2 cellular contexts compared by ENCODE assay signal in the genomic region with DNA sequence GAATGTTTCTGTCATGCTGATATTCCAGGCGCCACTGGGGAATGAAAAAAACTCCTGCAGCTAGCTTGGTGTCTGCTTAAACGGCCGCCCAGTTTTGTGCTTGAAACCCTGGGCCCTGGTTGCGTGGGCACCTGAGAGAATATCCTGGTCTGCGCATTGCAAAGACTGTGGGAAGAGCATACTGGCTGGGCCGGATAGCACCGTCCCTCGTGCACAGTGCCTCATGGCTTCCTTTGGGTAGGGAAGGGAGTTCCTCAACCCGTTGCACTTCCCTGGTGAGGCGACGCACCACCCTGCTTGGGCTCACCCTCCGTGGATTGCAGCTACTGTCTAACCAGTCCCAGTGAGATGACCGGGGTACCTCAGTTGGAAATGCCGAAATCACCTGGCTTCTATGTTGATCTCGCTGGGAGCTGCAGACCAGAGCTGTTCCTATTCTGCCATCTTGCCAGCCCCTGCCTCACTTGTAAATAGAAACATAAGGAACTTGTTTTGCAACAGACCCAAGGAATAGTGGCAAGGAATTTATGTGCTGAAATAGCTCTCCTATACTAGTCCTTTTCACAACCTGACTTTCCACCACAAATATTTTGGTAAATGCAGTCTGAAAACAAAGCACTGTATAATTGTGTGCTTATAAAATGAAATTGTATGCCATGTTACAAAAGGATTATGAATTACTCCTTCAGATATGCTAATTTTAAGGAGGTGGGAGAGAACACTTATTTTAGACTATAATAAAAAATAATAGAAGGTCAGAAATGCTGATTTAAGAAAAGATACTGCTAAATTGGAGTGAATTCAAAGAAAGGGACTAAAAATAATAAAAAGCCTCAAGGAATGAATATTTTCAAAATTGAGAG.
TF ChIP-seq lines count a peak whose summit lies in the region.

No MANE protein-coding gene starts in this region.

TF ChIP-seq in GM23338, 12 proteins besides CTCF, POLR2A, EP300 and RAD21:
- TF ChIP-seq ZNF331 (CRISPR knock-in tag; IDR thresholded peaks at IDR 0.05; ENCODE audit: low read depth) (no peak), EZH2 (IDR thresholded peaks at IDR 0.05; ENCODE audit: low read depth, unreplicated experiment) (no peak), STAT1 (IDR thresholded peaks at IDR 0.05; ENCODE audit: unreplicated experiment) (no peak), NANOG (IDR thresholded peaks at IDR 0.05; ENCODE audit: borderline replicate concordance) (no peak), ZNF114 (CRISPR knock-in tag; IDR thresholded peaks at IDR 0.05) (no peak), EZH2phosphoT487 (IDR thresholded peaks at IDR 0.05; ENCODE audit: unreplicated experiment) (no peak), POLR2AphosphoS5 (IDR thresholded peaks at IDR 0.05; ENCODE audit: low read depth) (no peak)
- TF ChIP-seq, protein P1, sequence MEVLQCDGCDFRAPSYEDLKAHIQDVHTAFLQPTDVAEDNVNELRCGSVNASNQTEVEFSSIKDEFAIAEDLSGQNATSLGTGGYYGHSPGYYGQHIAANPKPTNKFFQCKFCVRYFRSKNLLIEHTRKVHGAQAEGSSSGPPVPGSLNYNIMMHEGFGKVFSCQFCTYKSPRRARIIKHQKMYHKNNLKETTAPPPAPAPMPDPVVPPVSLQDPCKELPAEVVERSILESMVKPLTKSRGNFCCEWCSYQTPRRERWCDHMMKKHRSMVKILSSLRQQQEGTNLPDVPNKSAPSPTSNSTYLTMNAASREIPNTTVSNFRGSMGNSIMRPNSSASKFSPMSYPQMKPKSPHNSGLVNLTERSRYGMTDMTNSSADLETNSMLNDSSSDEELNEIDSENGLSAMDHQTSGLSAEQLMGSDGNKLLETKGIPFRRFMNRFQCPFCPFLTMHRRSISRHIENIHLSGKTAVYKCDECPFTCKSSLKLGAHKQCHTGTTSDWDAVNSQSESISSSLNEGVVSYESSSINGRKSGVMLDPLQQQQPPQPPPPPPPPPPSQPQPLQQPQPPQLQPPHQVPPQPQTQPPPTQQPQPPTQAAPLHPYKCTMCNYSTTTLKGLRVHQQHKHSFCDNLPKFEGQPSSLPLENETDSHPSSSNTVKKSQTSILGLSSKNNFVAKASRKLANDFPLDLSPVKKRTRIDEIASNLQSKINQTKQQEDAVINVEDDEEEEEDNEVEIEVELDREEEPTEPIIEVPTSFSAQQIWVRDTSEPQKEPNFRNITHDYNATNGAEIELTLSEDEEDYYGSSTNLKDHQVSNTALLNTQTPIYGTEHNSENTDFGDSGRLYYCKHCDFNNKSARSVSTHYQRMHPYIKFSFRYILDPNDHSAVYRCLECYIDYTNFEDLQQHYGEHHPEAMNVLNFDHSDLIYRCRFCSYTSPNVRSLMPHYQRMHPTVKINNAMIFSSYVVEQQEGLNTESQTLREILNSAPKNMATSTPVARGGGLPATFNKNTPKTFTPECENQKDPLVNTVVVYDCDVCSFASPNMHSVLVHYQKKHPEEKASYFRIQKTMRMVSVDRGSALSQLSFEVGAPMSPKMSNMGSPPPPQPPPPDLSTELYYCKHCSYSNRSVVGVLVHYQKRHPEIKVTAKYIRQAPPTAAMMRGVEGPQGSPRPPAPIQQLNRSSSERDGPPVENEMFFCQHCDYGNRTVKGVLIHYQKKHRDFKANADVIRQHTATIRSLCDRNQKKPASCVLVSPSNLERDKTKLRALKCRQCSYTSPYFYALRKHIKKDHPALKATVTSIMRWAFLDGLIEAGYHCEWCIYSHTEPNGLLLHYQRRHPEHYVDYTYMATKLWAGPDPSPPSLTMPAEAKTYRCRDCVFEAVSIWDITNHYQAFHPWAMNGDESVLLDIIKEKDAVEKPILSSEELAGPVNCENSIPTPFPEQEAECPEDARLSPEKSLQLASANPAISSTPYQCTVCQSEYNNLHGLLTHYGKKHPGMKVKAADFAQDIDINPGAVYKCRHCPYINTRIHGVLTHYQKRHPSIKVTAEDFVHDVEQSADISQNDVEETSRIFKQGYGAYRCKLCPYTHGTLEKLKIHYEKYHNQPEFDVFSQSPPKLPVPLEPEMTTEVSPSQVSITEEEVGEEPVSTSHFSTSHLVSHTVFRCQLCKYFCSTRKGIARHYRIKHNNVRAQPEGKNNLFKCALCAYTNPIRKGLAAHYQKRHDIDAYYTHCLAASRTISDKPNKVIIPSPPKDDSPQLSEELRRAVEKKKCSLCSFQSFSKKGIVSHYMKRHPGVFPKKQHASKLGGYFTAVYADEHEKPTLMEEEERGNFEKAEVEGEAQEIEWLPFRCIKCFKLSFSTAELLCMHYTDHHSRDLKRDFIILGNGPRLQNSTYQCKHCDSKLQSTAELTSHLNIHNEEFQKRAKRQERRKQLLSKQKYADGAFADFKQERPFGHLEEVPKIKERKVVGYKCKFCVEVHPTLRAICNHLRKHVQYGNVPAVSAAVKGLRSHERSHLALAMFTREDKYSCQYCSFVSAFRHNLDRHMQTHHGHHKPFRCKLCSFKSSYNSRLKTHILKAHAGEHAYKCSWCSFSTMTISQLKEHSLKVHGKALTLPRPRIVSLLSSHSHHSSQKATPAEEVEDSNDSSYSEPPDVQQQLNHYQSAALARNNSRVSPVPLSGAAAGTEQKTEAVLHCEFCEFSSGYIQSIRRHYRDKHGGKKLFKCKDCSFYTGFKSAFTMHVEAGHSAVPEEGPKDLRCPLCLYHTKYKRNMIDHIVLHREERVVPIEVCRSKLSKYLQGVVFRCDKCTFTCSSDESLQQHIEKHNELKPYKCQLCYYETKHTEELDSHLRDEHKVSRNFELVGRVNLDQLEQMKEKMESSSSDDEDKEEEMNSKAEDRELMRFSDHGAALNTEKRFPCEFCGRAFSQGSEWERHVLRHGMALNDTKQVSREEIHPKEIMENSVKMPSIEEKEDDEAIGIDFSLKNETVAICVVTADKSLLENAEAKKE (CRISPR knock-in tag; IDR thresholded peaks at IDR 0.05), result no peak

TF ChIP-seq in H1, 55 proteins besides CTCF, POLR2A, EP300 and RAD21:
- TF ChIP-seq HDAC6 (IDR thresholded peaks at IDR 0.05; ENCODE audit: low read depth, low read length) (no peak), HDAC2 (IDR thresholded peaks at IDR 0.05; ENCODE audit: borderline replicate concordance in 1 of 2, low read depth in 2 of 2, low read length in 2 of 2) (no peak), SIN3A (conservative IDR thresholded peaks at IDR 0.05 in 1 of 2, IDR thresholded peaks at IDR 0.05 in 1 of 2; ENCODE audit: low read depth in 1 of 2, low read length in 2 of 2) (no peak), GABPA (IDR thresholded peaks at IDR 0.05; ENCODE audit: borderline replicate concordance, insufficient read depth, low read length) (no peak), GTF2F1 (IDR thresholded peaks at IDR 0.05; ENCODE audit: borderline replicate concordance, low read depth, low read length) (no peak), SIX5 (IDR thresholded peaks at IDR 0.05; ENCODE audit: low read depth, low read length) (no peak), NRF1 (IDR thresholded peaks at IDR 0.05; ENCODE audit: low read depth, low read length) (no peak), CBX5 (IDR thresholded peaks at IDR 0.05; ENCODE audit: low read depth, low read length) (no peak), RBBP5 (IDR thresholded peaks at IDR 0.05; ENCODE audit: borderline replicate concordance, low read depth, low read length) (no peak), ZNF274 (IDR thresholded peaks at IDR 0.05; ENCODE audit: borderline replicate concordance, extremely low read depth, low read length) (no peak), SP1 (IDR thresholded peaks at IDR 0.05; ENCODE audit: low read depth, low read length) (no peak), EGR1 (IDR thresholded peaks at IDR 0.05; ENCODE audit: borderline replicate concordance, low read depth, low read length) (no peak), TBP (IDR thresholded peaks at IDR 0.05; ENCODE audit: low read depth, low read length) (no peak)
- TF ChIP-seq, protein P2, sequence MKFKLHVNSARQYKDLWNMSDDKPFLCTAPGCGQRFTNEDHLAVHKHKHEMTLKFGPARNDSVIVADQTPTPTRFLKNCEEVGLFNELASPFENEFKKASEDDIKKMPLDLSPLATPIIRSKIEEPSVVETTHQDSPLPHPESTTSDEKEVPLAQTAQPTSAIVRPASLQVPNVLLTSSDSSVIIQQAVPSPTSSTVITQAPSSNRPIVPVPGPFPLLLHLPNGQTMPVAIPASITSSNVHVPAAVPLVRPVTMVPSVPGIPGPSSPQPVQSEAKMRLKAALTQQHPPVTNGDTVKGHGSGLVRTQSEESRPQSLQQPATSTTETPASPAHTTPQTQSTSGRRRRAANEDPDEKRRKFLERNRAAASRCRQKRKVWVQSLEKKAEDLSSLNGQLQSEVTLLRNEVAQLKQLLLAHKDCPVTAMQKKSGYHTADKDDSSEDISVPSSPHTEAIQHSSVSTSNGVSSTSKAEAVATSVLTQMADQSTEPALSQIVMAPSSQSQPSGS (IDR thresholded peaks at IDR 0.05; ENCODE audit: low read length), result no peak
- TF ChIP-seq, protein P3, sequence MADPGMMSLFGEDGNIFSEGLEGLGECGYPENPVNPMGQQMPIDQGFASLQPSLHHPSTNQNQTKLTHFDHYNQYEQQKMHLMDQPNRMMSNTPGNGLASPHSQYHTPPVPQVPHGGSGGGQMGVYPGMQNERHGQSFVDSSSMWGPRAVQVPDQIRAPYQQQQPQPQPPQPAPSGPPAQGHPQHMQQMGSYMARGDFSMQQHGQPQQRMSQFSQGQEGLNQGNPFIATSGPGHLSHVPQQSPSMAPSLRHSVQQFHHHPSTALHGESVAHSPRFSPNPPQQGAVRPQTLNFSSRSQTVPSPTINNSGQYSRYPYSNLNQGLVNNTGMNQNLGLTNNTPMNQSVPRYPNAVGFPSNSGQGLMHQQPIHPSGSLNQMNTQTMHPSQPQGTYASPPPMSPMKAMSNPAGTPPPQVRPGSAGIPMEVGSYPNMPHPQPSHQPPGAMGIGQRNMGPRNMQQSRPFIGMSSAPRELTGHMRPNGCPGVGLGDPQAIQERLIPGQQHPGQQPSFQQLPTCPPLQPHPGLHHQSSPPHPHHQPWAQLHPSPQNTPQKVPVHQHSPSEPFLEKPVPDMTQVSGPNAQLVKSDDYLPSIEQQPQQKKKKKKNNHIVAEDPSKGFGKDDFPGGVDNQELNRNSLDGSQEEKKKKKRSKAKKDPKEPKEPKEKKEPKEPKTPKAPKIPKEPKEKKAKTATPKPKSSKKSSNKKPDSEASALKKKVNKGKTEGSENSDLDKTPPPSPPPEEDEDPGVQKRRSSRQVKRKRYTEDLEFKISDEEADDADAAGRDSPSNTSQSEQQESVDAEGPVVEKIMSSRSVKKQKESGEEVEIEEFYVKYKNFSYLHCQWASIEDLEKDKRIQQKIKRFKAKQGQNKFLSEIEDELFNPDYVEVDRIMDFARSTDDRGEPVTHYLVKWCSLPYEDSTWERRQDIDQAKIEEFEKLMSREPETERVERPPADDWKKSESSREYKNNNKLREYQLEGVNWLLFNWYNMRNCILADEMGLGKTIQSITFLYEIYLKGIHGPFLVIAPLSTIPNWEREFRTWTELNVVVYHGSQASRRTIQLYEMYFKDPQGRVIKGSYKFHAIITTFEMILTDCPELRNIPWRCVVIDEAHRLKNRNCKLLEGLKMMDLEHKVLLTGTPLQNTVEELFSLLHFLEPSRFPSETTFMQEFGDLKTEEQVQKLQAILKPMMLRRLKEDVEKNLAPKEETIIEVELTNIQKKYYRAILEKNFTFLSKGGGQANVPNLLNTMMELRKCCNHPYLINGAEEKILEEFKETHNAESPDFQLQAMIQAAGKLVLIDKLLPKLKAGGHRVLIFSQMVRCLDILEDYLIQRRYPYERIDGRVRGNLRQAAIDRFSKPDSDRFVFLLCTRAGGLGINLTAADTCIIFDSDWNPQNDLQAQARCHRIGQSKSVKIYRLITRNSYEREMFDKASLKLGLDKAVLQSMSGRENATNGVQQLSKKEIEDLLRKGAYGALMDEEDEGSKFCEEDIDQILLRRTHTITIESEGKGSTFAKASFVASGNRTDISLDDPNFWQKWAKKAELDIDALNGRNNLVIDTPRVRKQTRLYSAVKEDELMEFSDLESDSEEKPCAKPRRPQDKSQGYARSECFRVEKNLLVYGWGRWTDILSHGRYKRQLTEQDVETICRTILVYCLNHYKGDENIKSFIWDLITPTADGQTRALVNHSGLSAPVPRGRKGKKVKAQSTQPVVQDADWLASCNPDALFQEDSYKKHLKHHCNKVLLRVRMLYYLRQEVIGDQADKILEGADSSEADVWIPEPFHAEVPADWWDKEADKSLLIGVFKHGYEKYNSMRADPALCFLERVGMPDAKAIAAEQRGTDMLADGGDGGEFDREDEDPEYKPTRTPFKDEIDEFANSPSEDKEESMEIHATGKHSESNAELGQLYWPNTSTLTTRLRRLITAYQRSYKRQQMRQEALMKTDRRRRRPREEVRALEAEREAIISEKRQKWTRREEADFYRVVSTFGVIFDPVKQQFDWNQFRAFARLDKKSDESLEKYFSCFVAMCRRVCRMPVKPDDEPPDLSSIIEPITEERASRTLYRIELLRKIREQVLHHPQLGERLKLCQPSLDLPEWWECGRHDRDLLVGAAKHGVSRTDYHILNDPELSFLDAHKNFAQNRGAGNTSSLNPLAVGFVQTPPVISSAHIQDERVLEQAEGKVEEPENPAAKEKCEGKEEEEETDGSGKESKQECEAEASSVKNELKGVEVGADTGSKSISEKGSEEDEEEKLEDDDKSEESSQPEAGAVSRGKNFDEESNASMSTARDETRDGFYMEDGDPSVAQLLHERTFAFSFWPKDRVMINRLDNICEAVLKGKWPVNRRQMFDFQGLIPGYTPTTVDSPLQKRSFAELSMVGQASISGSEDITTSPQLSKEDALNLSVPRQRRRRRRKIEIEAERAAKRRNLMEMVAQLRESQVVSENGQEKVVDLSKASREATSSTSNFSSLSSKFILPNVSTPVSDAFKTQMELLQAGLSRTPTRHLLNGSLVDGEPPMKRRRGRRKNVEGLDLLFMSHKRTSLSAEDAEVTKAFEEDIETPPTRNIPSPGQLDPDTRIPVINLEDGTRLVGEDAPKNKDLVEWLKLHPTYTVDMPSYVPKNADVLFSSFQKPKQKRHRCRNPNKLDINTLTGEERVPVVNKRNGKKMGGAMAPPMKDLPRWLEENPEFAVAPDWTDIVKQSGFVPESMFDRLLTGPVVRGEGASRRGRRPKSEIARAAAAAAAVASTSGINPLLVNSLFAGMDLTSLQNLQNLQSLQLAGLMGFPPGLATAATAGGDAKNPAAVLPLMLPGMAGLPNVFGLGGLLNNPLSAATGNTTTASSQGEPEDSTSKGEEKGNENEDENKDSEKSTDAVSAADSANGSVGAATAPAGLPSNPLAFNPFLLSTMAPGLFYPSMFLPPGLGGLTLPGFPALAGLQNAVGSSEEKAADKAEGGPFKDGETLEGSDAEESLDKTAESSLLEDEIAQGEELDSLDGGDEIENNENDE (IDR thresholded peaks at IDR 0.05; ENCODE audit: insufficient replicate concordance, low read length), result no peak
